ENCODE assay signal across 12 cellular contexts in genomic region chr19:54204767-54205468, GRCh38. TPM values are rescaled to one million over a fixed set of nuclear protein-coding genes. Genes with fewer than 3 reads are reported as not detected.
DNase-seq lines count a peak whose midpoint lies in the region; ATAC-seq, FAIRE-seq and TF ChIP-seq lines count a peak whose summit lies in the region.
"Had no signal": no experiment of that assay in that cellular context is flagged by ENCODE, and none has a peak within 500 bp of the region (broad histone marks: within the 10 kb centered on the region; RNA-seq: fewer than 3 reads in every experiment).

No MANE protein-coding gene starts in this region.

- no peak overlapping the region for H2BK15ac ChIP-seq in H1 (ENCODE audit: low read length)

- no peak for TF ChIP-seq RAD21 in H1 (IDR thresholded peaks at IDR 0.05 in 1 of 2, conservative IDR thresholded peaks at IDR 0.05 in 1 of 2; ENCODE audit: low read depth in 2 of 2, low read length in 2 of 2)

- H3K79me1 ChIP-seq in H1 (ENCODE audit: low read depth, low read length): peaks cover 21% of the 10 kb centered on the region

- no peak overlapping the region for H3K27ac Mint-ChIP-seq in activated CD8-positive, alpha-beta memory T cell treated with anti-CD3 and anti-CD28 coated beads, Interleukin-2, amount 10 ng/mL, durations not matched to agents 7 days and 5 days

- no TSS peak for BruUV-seq in PC-3 (replicated peaks; lab: Mats Ljungman, UMichigan)

- FAIRE-seq in H1 (lab: Jason Lieb, UNC): no peak

- H3F3A ChIP-seq in PC-3 (ENCODE audit: low read length, unreplicated experiment): peaks cover 51% of the 10 kb centered on the region

- H3K79me2 ChIP-seq in PC-3 (ENCODE audit: low read length) (peaks cover 82% of the 10 kb centered on the region), H1 (ENCODE audit: control insufficient read depth in 1 of 2, insufficient read depth in 2 of 2, low read length in 2 of 2) (peaks cover 32 to 64% of the 10 kb centered on the region in 2 experiments)

- no peak overlapping the region for H2BK12ac ChIP-seq in H1 (ENCODE audit: low read depth, low read length)

- POLR2A ChIA-PET in PC-3 (lab: Charles Lee; ENCODE audit: unreplicated experiment) (interaction anchor here (1.6 kb wide), 1 partner anchor 15 kb away, joined by 5 read pairs; the partner anchor contains the start of gene MBOAT7), H1 (lab: Charles Lee; ENCODE audit: partially characterized antibody) (interaction anchor here (0.7 to 23.4 kb wide), 23 partner anchors 9 to 217 kb away, joined by 3 to 909 read pairs (median 5); partner anchors contain the start of genes LILRB3, LILRB5, MBOAT7 and RPS9)

- H3K4me3 Mint-ChIP-seq in activated CD8-positive, alpha-beta memory T cell treated with anti-CD3 and anti-CD28 coated beads, Interleukin-2, amount 10 ng/mL, durations not matched to agents 7 days and 5 days: peak overlapping the region; percentile 45

- no peak overlapping the region for H4K91ac ChIP-seq in H1 (replicated peaks; ENCODE audit: insufficient read length, low read length)

- H3K4me1 ChIP-seq in PC-3 (ENCODE audit: insufficient read depth, low read length) (peaks cover 64% of the 10 kb centered on the region), H1 (replicated peaks in 1 of 4; ENCODE audit: control insufficient read depth in 3 of 4, insufficient read depth in 4 of 4, low read length in 3 of 4) (peaks cover 12 to 25% (median 19%) of the 10 kb centered on the region in 4 experiments), skeletal muscle satellite cell (ENCODE audit: control insufficient read depth, insufficient read depth, low read length) (peaks cover 55% of the 10 kb centered on the region)

- H3K36me3 ChIP-seq in PC-3 (ENCODE audit: low read depth, low read length): peaks cover 74% of the 10 kb centered on the region
- H3K36me3 ChIP-seq in H1 (ENCODE audit: control insufficient read depth in 2 of 4, insufficient read depth in 4 of 4, low read length in 3 of 4): peaks cover 47 to 72% (median 63%) of the 10 kb centered on the region in 4 experiments
- H3K36me3 ChIP-seq in skeletal muscle satellite cell (ENCODE audit: insufficient read depth, low read length): peaks cover 77% of the 10 kb centered on the region

- H3K9me3 ChIP-seq in PC-3 (ENCODE audit: low read length): no peaks in the 10 kb centered on the region
- H3K9me3 ChIP-seq in H1 (ENCODE audit: insufficient read depth in 2 of 2, low read depth in 1 of 2, low read length in 1 of 2): no peaks in the 10 kb centered on the region
- no peaks in the 10 kb centered on the region for H3K9me3 ChIP-seq in skeletal muscle satellite cell (replicated peaks; ENCODE audit: low read length)

- H4K20me1 ChIP-seq in PC-3 (ENCODE audit: low read length): peaks cover 89% of the 10 kb centered on the region
- H4K20me1 ChIP-seq in H1 (replicated peaks in 1 of 2; ENCODE audit: control insufficient read depth in 1 of 2, insufficient read depth in 2 of 2, low read length in 2 of 2): peaks cover 57 to 62% of the 10 kb centered on the region in 2 experiments

- H2BK20ac ChIP-seq in H1 (ENCODE audit: low read length): no peak overlapping the region

- H3K4me3 ChIP-seq in PC-3 (ENCODE audit: low read length) (peak overlapping the region; percentile 96), H1 (ENCODE audit: extremely low read depth in 1 of 4, insufficient read depth in 2 of 4, low read depth in 3 of 4, low read length in 4 of 4) (peak overlapping the region in 2 of 4 experiments; percentile 12 to 19; a peak in 1 of 8 replicates), skeletal muscle satellite cell (ENCODE audit: low read length) (peak overlapping the region; percentile 26)

- H3K27me3 ChIP-seq in PC-3 (ENCODE audit: low read length) (no peaks in the 10 kb centered on the region), H1 (replicated peaks in 1 of 4; ENCODE audit: control insufficient read depth in 3 of 4, extremely low read depth in 1 of 4, insufficient read depth in 3 of 4, low read length in 3 of 4) (no peaks in the 10 kb centered on the region), skeletal muscle satellite cell (ENCODE audit: control insufficient read depth, insufficient read depth, low read length) (no peaks in the 10 kb centered on the region)

- no peak for ATAC-seq in activated CD8-positive, alpha-beta memory T cell treated with anti-CD3 and anti-CD28 coated beads, Interleukin-2, amount 10 ng/mL, durations not matched to agents 7 days and 5 days
- ATAC-seq in PC-3: no peak

- H3K4ac ChIP-seq in H1 (replicated peaks; ENCODE audit: insufficient read length, low read depth, low read length): no peak overlapping the region

- no peaks in the 10 kb centered on the region for H3K27me3 Mint-ChIP-seq in activated CD8-positive, alpha-beta memory T cell treated with anti-CD3 and anti-CD28 coated beads, Interleukin-2, amount 10 ng/mL, durations not matched to agents 7 days and 5 days

- H3K4me1 Mint-ChIP-seq in activated CD8-positive, alpha-beta memory T cell treated with anti-CD3 and anti-CD28 coated beads, Interleukin-2, amount 10 ng/mL, durations not matched to agents 7 days and 5 days: peaks cover 79% of the 10 kb centered on the region

- H2AFZ ChIP-seq in PC-3 (ENCODE audit: low read length): no peak overlapping the region
- no peak overlapping the region for H2AFZ ChIP-seq in H1 (ENCODE audit: low read length)

- H3K14ac ChIP-seq in H1 (ENCODE audit: insufficient read length): no peak overlapping the region

- no peak overlapping the region for H2BK120ac ChIP-seq in H1 (replicated peaks; ENCODE audit: low read depth, low read length)

- no peak overlapping the region for H4K5ac ChIP-seq in H1 (ENCODE audit: insufficient read length, low read depth, low read length)

- peak overlapping the region; percentile 93 for H3K4me2 ChIP-seq in PC-3 (ENCODE audit: low read length)
- H3K4me2 ChIP-seq in H1 (ENCODE audit: insufficient read depth in 1 of 2, low read depth in 2 of 2, low read length in 2 of 2): peak overlapping the region; percentile 17 to 60; a peak in 3 of 4 replicates
- peak overlapping the region; percentile 94 for H3K4me2 ChIP-seq in skeletal muscle satellite cell (ENCODE audit: low read length)

- no peak overlapping the region for H2BK5ac ChIP-seq in H1 (ENCODE audit: low read depth, low read length)

- H3K9me3 Mint-ChIP-seq in activated CD8-positive, alpha-beta memory T cell treated with anti-CD3 and anti-CD28 coated beads, Interleukin-2, amount 10 ng/mL, durations not matched to agents 7 days and 5 days (ENCODE audit: low read depth): no peaks in the 10 kb centered on the region

- H3K27ac ChIP-seq in PC-3 (ENCODE audit: low read length) (no peak overlapping the region), H1 (ENCODE audit: low read depth, low read length) (no peak overlapping the region)

- H3K23ac ChIP-seq in H1 (ENCODE audit: insufficient read length): no peak overlapping the region

- H3K9me2 ChIP-seq in PC-3 (replicated peaks; ENCODE audit: low read length): no peaks in the 10 kb centered on the region

- TF ChIP-seq EP300 in H1 (IDR thresholded peaks at IDR 0.05; ENCODE audit: borderline replicate concordance in 1 of 2, low read depth in 2 of 2, low read length in 2 of 2): no peak

- peaks cover 20% of the 10 kb centered on the region for H3K23me2 ChIP-seq in H1 (ENCODE audit: low read depth, low read length)

- no peak for DNase-seq in activated CD8-positive, alpha-beta memory T cell treated with anti-CD3 and anti-CD28 coated beads, Interleukin-2, amount 10 ng/mL, durations not matched to agents 7 days and 5 days
- DNase-seq in activated CD8-positive, alpha-beta memory T cell treated with anti-CD3 and anti-CD28 coated beads, Interleukin-2, amount 50 U/mL, for 4 hours: no peak
- DNase-seq in PC-3 (no peak), H1 (ENCODE audit: low read depth in 1 of 2, low spot score in 2 of 2) (no peak), putamen (ENCODE audit: low spot score) (no peak), globus pallidus (ENCODE audit: low spot score) (no peak), NCI-H526 treated with DMSO at 0.1 percent for 48 hours (lab: John Stamatoyannopoulos, UW) (no peak)
- DNase-seq: activated effector memory CD4-positive, alpha-beta T cell treated with anti-CD3 and anti-CD28 coated beads, Interleukin-2, amount 50 U/mL, for 16 hours; Kasumi-1; NCI-H510A had no signal

- CTCF ChIA-PET in activated CD8-positive, alpha-beta memory T cell treated with anti-CD3 and anti-CD28 coated beads, Interleukin-2, amount 10 ng/mL, durations not matched to agents 7 days and 5 days (lab: Charles Lee): interaction anchor here (1.0 to 1.2 kb wide), 3 partner anchors 16 to 1097 kb away, joined by 3 to 4 read pairs (median 4); partner anchors contain the start of gene MBOAT7
- CTCF ChIA-PET in PC-3 (lab: Charles Lee) (no interaction called here), H1 (lab: Charles Lee; ENCODE audit: partially characterized antibody) (interaction anchor here (1.0 to 1.3 kb wide), 2 partner anchors 57 to 187 kb away, joined by 3 read pairs; no protein-coding TSS in a partner anchor)

- H3K56ac ChIP-seq in H1 (replicated peaks; ENCODE audit: insufficient read length, low read depth, low read length): no peak overlapping the region

- no peak overlapping the region for H3K18ac ChIP-seq in H1 (ENCODE audit: extremely low read depth, low read length)

- no peak overlapping the region for H2AK5ac ChIP-seq in H1 (ENCODE audit: low read depth, low read length)

- WGBS in H1 (ENCODE audit: extremely low coverage in 1 of 2, insufficient coverage in 1 of 2, insufficient read length in 1 of 2, insufficient replicate concordance in 2 of 2, low coverage in 1 of 2, low lambda C conversion rate in 2 of 2, missing lambda C conversion rate in 1 of 2), 2 experiments: 87% methylated on average over 4 of the region's 4 CpGs; no CpG with 5 or more reads in 1 of the 2 experiments

- peak; percentile 29 to 56; a peak in 1 of 3 replicates for TF ChIP-seq POLR2A in H1 (IDR thresholded peaks at IDR 0.05; ENCODE audit: control extremely low read depth in 1 of 2, low read depth in 2 of 2, low read length in 2 of 2)

- H3K9ac ChIP-seq in PC-3 (ENCODE audit: low read length) (no peak overlapping the region), H1 (replicated peaks in 1 of 4; ENCODE audit: extremely low read depth in 1 of 4, low read depth in 3 of 4, low read length in 3 of 4) (peak overlapping the region in 2 of 4 experiments; percentile 14 to 25; a peak in 4 of 7 replicates), skeletal muscle satellite cell (ENCODE audit: low read depth, low read length) (peak overlapping the region; percentile 95)

- TF ChIP-seq CTCF in PC-3 (conservative IDR thresholded peaks at IDR 0.05; ENCODE audit: low read depth, low read length) (no peak), H1 (IDR thresholded peaks at IDR 0.05; ENCODE audit: control extremely low read depth in 1 of 3, insufficient read depth in 1 of 3, low read depth in 1 of 3, low read length in 3 of 3) (no peak)

- intact Hi-C loops in PC-3 (cut with micrococcal nuclease): loop anchor here (5.0 kb wide), 1 partner anchor 43 kb away; no protein-coding TSS in a partner anchor

- H4K8ac ChIP-seq in H1 (ENCODE audit: extremely low read depth, insufficient read depth, low read length): no peak overlapping the region

- H3K36me3 Mint-ChIP-seq in activated CD8-positive, alpha-beta memory T cell treated with anti-CD3 and anti-CD28 coated beads, Interleukin-2, amount 10 ng/mL, durations not matched to agents 7 days and 5 days: peaks cover 74% of the 10 kb centered on the region

RNA-seq across cellular contexts. Expression of gene RPS9, which starts 4.3 kb away (rescaled TPM):
- 1,000 to 10,000 TPM; 1,212 to 1,220 TPM for total RNA-seq in activated CD8-positive, alpha-beta memory T cell treated with anti-CD3 and anti-CD28 coated beads, Interleukin-2, amount 10 ng/mL, durations not matched to agents 7 days and 5 days
- 3,477 and 3,621 TPM in 2 replicates for total RNA-seq in PC-3 (2014; rRNA removed)
- 1,609 and 1,661 TPM in 2 replicates for total RNA-seq in H1 (2021; fragmentation: NEBNext Ultra II Directional; extraction: Animal tissue kit (Norgen Biotek cat#: 25700))
- polyA plus RNA-seq in H1 (2011; rRNA removed): 4,172 and 4,900 TPM in 2 replicates
- polyA plus RNA-seq in H1 (2011; cell fraction: cytosol; rRNA removed): 5,332 TPM
- 5,270 TPM for polyA plus RNA-seq in H1 (2011; cell fraction: nucleus; rRNA removed)
- 3,362 to 4,178 TPM (median 3,966 TPM) in 4 replicates for polyA plus RNA-seq in H1 (2012, experiment 1 of 2)
- 9,430 TPM for polyA plus RNA-seq in H1 (2012, experiment 2 of 2)
- 2,233 TPM for polyA plus RNA-seq in H1 (2013, experiment 1 of 2)
- 2,125 TPM for polyA plus RNA-seq in H1 (2013, experiment 2 of 2)
- polyA minus RNA-seq in H1 (2011; rRNA and poly(A)+ RNA removed): 567 and 625 TPM in 2 replicates
- 569 TPM for polyA minus RNA-seq in H1 (2011; cell fraction: cytosol; rRNA and poly(A)+ RNA removed)
- 727 TPM for polyA minus RNA-seq in H1 (2011; cell fraction: nucleus; rRNA and poly(A)+ RNA removed)
- 1,398 and 1,979 TPM in 2 replicates for total RNA-seq in skeletal muscle satellite cell (2012; rRNA removed)

RNA-seq across cellular contexts. Expression of gene TSEN34, which starts 13.8 kb away (rescaled TPM):
- 10 to 100 TPM; 11.4 to 13.5 TPM for total RNA-seq in activated CD8-positive, alpha-beta memory T cell treated with anti-CD3 and anti-CD28 coated beads, Interleukin-2, amount 10 ng/mL, durations not matched to agents 7 days and 5 days
- 122 and 173 TPM in 2 replicates for total RNA-seq in PC-3 (2014; rRNA removed)
- 22.5 and 24.2 TPM in 2 replicates for total RNA-seq in H1 (2021; fragmentation: NEBNext Ultra II Directional; extraction: Animal tissue kit (Norgen Biotek cat#: 25700))
- polyA plus RNA-seq in H1 (2011; rRNA removed): 52.3 and 55.4 TPM in 2 replicates
- 35.5 TPM for polyA plus RNA-seq in H1 (2011; cell fraction: cytosol; rRNA removed)
- polyA plus RNA-seq in H1 (2011; cell fraction: nucleus; rRNA removed): 34.2 TPM
- polyA plus RNA-seq in H1 (2012, experiment 1 of 2): 10.7 to 23.5 TPM (median 21.4 TPM) in 4 replicates
- polyA plus RNA-seq in H1 (2012, experiment 2 of 2): 30.6 TPM
- 23.3 TPM for polyA plus RNA-seq in H1 (2013, experiment 1 of 2)
- polyA plus RNA-seq in H1 (2013, experiment 2 of 2): 23.9 TPM
- 9.1 and 15.3 TPM in 2 replicates for polyA minus RNA-seq in H1 (2011; rRNA and poly(A)+ RNA removed)
- polyA minus RNA-seq in H1 (2011; cell fraction: cytosol; rRNA and poly(A)+ RNA removed): 14.9 TPM
- polyA minus RNA-seq in H1 (2011; cell fraction: nucleus; rRNA and poly(A)+ RNA removed): 13.4 TPM
- 83.1 and 83.4 TPM in 2 replicates for total RNA-seq in skeletal muscle satellite cell (2012; rRNA removed)

RNA-seq across cellular contexts. Expression of gene MBOAT7, which starts 15.5 kb away (rescaled TPM):
- 10 to 100 TPM; 54.7 to 76.3 TPM for total RNA-seq in activated CD8-positive, alpha-beta memory T cell treated with anti-CD3 and anti-CD28 coated beads, Interleukin-2, amount 10 ng/mL, durations not matched to agents 7 days and 5 days
- 231 and 261 TPM in 2 replicates for total RNA-seq in PC-3 (2014; rRNA removed)
- total RNA-seq in H1 (2021; fragmentation: NEBNext Ultra II Directional; extraction: Animal tissue kit (Norgen Biotek cat#: 25700)): 90.9 and 103 TPM in 2 replicates
- 85.5 and 147 TPM in 2 replicates for polyA plus RNA-seq in H1 (2011; rRNA removed)
- 55.1 TPM for polyA plus RNA-seq in H1 (2011; cell fraction: cytosol; rRNA removed)
- 111 TPM for polyA plus RNA-seq in H1 (2011; cell fraction: nucleus; rRNA removed)
- polyA plus RNA-seq in H1 (2012, experiment 1 of 2): 67.8 to 94.5 TPM (median 90.7 TPM) in 4 replicates
- 98.0 TPM for polyA plus RNA-seq in H1 (2012, experiment 2 of 2)
- 186 TPM for polyA plus RNA-seq in H1 (2013, experiment 1 of 2)
- 198 TPM for polyA plus RNA-seq in H1 (2013, experiment 2 of 2)
- polyA minus RNA-seq in H1 (2011; rRNA and poly(A)+ RNA removed): 25.7 and 31.5 TPM in 2 replicates
- 60.0 TPM for polyA minus RNA-seq in H1 (2011; cell fraction: cytosol; rRNA and poly(A)+ RNA removed)
- polyA minus RNA-seq in H1 (2011; cell fraction: nucleus; rRNA and poly(A)+ RNA removed): 54.3 TPM
- total RNA-seq in skeletal muscle satellite cell (2012; rRNA removed): 17.2 and 26.6 TPM in 2 replicates

RNA-seq across cellular contexts. Expression of gene LILRB3, which starts 17.9 kb away (rescaled TPM):
- total RNA-seq in activated CD8-positive, alpha-beta memory T cell treated with anti-CD3 and anti-CD28 coated beads, Interleukin-2, amount 10 ng/mL, durations not matched to agents 7 days and 5 days: under 1 TPM in 1 of 2 experiments, not detected in 1; 0.35 TPM
- not detected in 2 replicates for total RNA-seq in PC-3 (2014; rRNA removed)
- not detected in 2 replicates for total RNA-seq in H1 (2021; fragmentation: NEBNext Ultra II Directional; extraction: Animal tissue kit (Norgen Biotek cat#: 25700))
- not detected in 2 replicates for polyA plus RNA-seq in H1 (2011; rRNA removed)
- polyA plus RNA-seq in H1 (2011; cell fraction: cytosol; rRNA removed): not detected
- polyA plus RNA-seq in H1 (2011; cell fraction: nucleus; rRNA removed): not detected
- polyA plus RNA-seq in H1 (2012, experiment 1 of 2): 0.08 to 0.80 TPM (median 0.11 TPM) in 4 replicates
- 0.12 TPM for polyA plus RNA-seq in H1 (2012, experiment 2 of 2)
- polyA plus RNA-seq in H1 (2013, experiment 1 of 2): not detected
- not detected for polyA plus RNA-seq in H1 (2013, experiment 2 of 2)
- not detected in 2 replicates for polyA minus RNA-seq in H1 (2011; rRNA and poly(A)+ RNA removed)
- not detected for polyA minus RNA-seq in H1 (2011; cell fraction: cytosol; rRNA and poly(A)+ RNA removed)
- polyA minus RNA-seq in H1 (2011; cell fraction: nucleus; rRNA and poly(A)+ RNA removed): not detected
- total RNA-seq in skeletal muscle satellite cell (2012; rRNA removed): under 0.01 and 0.25 TPM in 2 replicates
- polyA plus RNA-seq: AG04450 had no signal

RNA-seq across cellular contexts. Expression of gene TMC4, which starts 32.0 kb away (rescaled TPM):
- total RNA-seq in activated CD8-positive, alpha-beta memory T cell treated with anti-CD3 and anti-CD28 coated beads, Interleukin-2, amount 10 ng/mL, durations not matched to agents 7 days and 5 days: 1 to 10 TPM in 1 of 2 experiments, under 1 TPM in 1; 0.89 to 1.3 TPM
- 11.2 and 13.4 TPM in 2 replicates for total RNA-seq in PC-3 (2014; rRNA removed)
- total RNA-seq in H1 (2021; fragmentation: NEBNext Ultra II Directional; extraction: Animal tissue kit (Norgen Biotek cat#: 25700)): 5.5 and 6.8 TPM in 2 replicates
- 6.3 and 12.8 TPM in 2 replicates for polyA plus RNA-seq in H1 (2011; rRNA removed)
- polyA plus RNA-seq in H1 (2011; cell fraction: cytosol; rRNA removed): 4.3 TPM
- polyA plus RNA-seq in H1 (2011; cell fraction: nucleus; rRNA removed): 15.9 TPM
- polyA plus RNA-seq in H1 (2012, experiment 1 of 2): 6.0 to 13.0 TPM (median 9.6 TPM) in 4 replicates
- 4.5 TPM for polyA plus RNA-seq in H1 (2012, experiment 2 of 2)
- 4.2 TPM for polyA plus RNA-seq in H1 (2013, experiment 1 of 2)
- 5.4 TPM for polyA plus RNA-seq in H1 (2013, experiment 2 of 2)
- 0.57 and 0.85 TPM in 2 replicates for polyA minus RNA-seq in H1 (2011; rRNA and poly(A)+ RNA removed)
- polyA minus RNA-seq in H1 (2011; cell fraction: cytosol; rRNA and poly(A)+ RNA removed): not detected
- polyA minus RNA-seq in H1 (2011; cell fraction: nucleus; rRNA and poly(A)+ RNA removed): 2.9 TPM
- 1.5 TPM in 1 of 2 replicates, not detected in the other for total RNA-seq in skeletal muscle satellite cell (2012; rRNA removed)

Comparison
In these comparisons a context has a peak if more than half of its experiments do, and no peak if none do; other contexts are left out.
1. H3K4me2 ChIP-seq: peak in every context shown above with its lines; median percentile 94 in skeletal muscle satellite cell; 93 in PC-3; 38 in H1.